ENCODE assay signal across 8 cellular contexts in the genomic region with DNA sequence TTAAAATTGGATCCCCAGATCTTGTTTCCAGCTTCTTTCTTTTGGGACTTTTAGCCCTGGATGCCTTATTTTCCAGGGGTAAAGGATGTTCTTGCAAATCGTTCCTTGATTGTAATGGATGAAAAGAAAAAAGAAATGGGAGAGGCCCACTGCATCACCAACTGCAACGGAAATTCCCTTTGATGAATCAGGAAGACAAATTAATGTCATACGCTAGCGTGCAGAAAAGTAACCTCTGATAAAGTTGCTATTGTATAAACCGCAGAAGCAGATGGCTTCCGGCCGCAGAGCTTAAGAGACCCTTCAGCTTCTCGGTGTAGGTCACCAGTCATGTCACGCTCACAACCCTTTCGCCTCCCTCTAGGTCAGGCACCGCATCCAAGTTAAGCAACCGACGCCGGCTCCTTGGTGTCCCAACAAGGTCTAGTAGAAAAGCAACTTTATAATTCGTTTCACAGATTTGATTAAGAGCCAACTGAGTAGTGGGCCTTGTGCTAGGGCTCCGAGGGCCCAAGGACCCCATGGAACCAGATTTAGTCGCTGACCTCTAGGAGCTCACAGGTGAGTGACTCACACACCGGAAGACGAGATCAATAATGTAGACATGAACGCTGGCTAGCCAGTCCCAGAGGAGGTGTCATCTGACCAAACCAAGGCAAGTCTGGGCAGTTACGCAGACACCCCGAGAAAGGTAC. TPM values are rescaled to one million over a fixed set of nuclear protein-coding genes. Genes with fewer than 3 reads are reported as not detected.
DNase-seq lines count a peak whose midpoint lies in the region; ATAC-seq, FAIRE-seq and TF ChIP-seq lines count a peak whose summit lies in the region.

No MANE protein-coding gene starts in this region.

- peak overlapping the region; percentile 99 for H3K27ac Mint-ChIP-seq in activated naive CD4-positive, alpha-beta T cell treated with anti-CD3 and anti-CD28 coated beads for 36 hours

- H3K9me3 Mint-ChIP-seq in activated naive CD4-positive, alpha-beta T cell treated with anti-CD3 and anti-CD28 coated beads for 36 hours, result no peaks in the 10 kb centered on the region

- H3K4me3 ChIP-seq in BJ (ENCODE audit: low read depth, low read length) (peak overlapping the region; percentile 95), retinal pigment epithelial cell (ENCODE audit: low read length) (peak overlapping the region; percentile 99)

- no peaks in the 10 kb centered on the region for H3K27me3 ChIP-seq in BJ (ENCODE audit: control insufficient read depth, insufficient read depth, low read length)

- H3K36me3 ChIP-seq in BJ (ENCODE audit: control insufficient read depth, insufficient read depth, low read length), result no peaks in the 10 kb centered on the region

- intact Hi-C loops in activated naive CD4-positive, alpha-beta T cell treated with anti-CD3 and anti-CD28 coated beads for 36 hours (cut with micrococcal nuclease), result loop anchor here (1.0 to 10.0 kb wide), 26 partner anchors 44 to 1253 kb away; a partner anchor contains a TSS
- intact Hi-C loops in Right ventricle myocardium superior (cut with DNase I), result loop anchor here (10.0 kb wide), 1 partner anchor 97 kb away; no protein-coding TSS in a partner anchor

- ATAC-seq in HG03432 (IDR thresholded peaks at IDR 0.05; ENCODE audit: unreplicated experiment), result peak; percentile 56
- ATAC-seq in Right ventricle myocardium superior (ENCODE audit: poor library complexity), result no peak

- H3K27me3 Mint-ChIP-seq in activated naive CD4-positive, alpha-beta T cell treated with anti-CD3 and anti-CD28 coated beads for 36 hours (ENCODE audit: low read depth), result no peaks in the 10 kb centered on the region

- H3K4me3 Mint-ChIP-seq in activated naive CD4-positive, alpha-beta T cell treated with anti-CD3 and anti-CD28 coated beads for 36 hours, result peak overlapping the region; percentile 100

- CTCF ChIA-PET in BJ (lab: Yijun Ruan, JAX), result interaction anchor here (0.6 to 4.4 kb wide), 14 partner anchors 10 to 894 kb away, joined by 3 to 45 read pairs (median 6); no protein-coding TSS in a partner anchor
- CTCF ChIA-PET in activated naive CD4-positive, alpha-beta T cell treated with anti-CD3 and anti-CD28 coated beads for 36 hours (lab: Charles Lee), result interaction anchor here (0.6 to 3.3 kb wide), 9 partner anchors 10 to 818 kb away, joined by 3 to 48 read pairs (median 7); no protein-coding TSS in a partner anchor

- TF ChIP-seq CTCF in BJ (IDR thresholded peaks at IDR 0.05; ENCODE audit: insufficient read depth, low read depth, low read length) (no peak), retinal pigment epithelial cell (conservative IDR thresholded peaks at IDR 0.05; ENCODE audit: low read depth, low read length) (no peak)

- DNase-seq in BJ (ENCODE audit: low read depth), result peak; percentile 74
- DNase-seq in SIG-M5 (lab: John Stamatoyannopoulos, UW), result peak; percentile 22
- DNase-seq in activated naive CD4-positive, alpha-beta T cell treated with anti-CD3 and anti-CD28 coated beads for 36 hours, result peak; percentile 87
- peak; percentile 70 for DNase-seq in Right ventricle myocardium superior
- no peak for DNase-seq in retinal pigment epithelial cell (ENCODE audit: low read depth)
- DNase-seq in GM19239 (ENCODE audit: insufficient read length, low spot score), result no peak

- TF ChIP-seq POLR2A in GM19099 (IDR thresholded peaks at IDR 0.05; ENCODE audit: extremely low read depth, insufficient read length, low read depth), result peak; percentile 85

- FAIRE-seq in GM19239 (lab: Jason Lieb, UNC), result no peak

- peaks cover 21% of the 10 kb centered on the region for H3K36me3 Mint-ChIP-seq in activated naive CD4-positive, alpha-beta T cell treated with anti-CD3 and anti-CD28 coated beads for 36 hours (ENCODE audit: low read depth)

- POLR2A ChIA-PET in BJ (lab: Charles Lee), result interaction anchor here (1.0 kb wide), 1 partner anchor 51 kb away, joined by 3 read pairs; no protein-coding TSS in a partner anchor

- H3K4me1 Mint-ChIP-seq in activated naive CD4-positive, alpha-beta T cell treated with anti-CD3 and anti-CD28 coated beads for 36 hours (ENCODE audit: low read depth), result peaks cover 48% of the 10 kb centered on the region

RNA-seq across cellular contexts. Expression of a gene that starts 1.3 kb away (rescaled TPM):
- polyA plus RNA-seq in BJ (2011; rRNA removed), result 18.3 and 33.5 TPM in 2 replicates
- 19.1 and 22.0 TPM in 2 replicates for polyA minus RNA-seq in BJ (2011; rRNA and poly(A)+ RNA removed)
- 10 to 100 TPM; 30.5 to 32.6 TPM for total RNA-seq in activated naive CD4-positive, alpha-beta T cell treated with anti-CD3 and anti-CD28 coated beads for 36 hours
- 57.3 TPM for total RNA-seq in Right ventricle myocardium superior

RNA-seq across cellular contexts. Expression of a gene that starts 1.9 kb away (rescaled TPM):
- 29.2 TPM in 2 replicates for polyA plus RNA-seq in BJ (2011; rRNA removed)
- polyA minus RNA-seq in BJ (2011; rRNA and poly(A)+ RNA removed), result 17.4 and 21.2 TPM in 2 replicates
- total RNA-seq in activated naive CD4-positive, alpha-beta T cell treated with anti-CD3 and anti-CD28 coated beads for 36 hours, result 10 to 100 TPM; 84.9 to 85.1 TPM
- 3.1 TPM for total RNA-seq in Right ventricle myocardium superior

RNA-seq across cellular contexts. Expression of a gene that starts 44.9 kb away (rescaled TPM):
- polyA plus RNA-seq in BJ (2011; rRNA removed), result 0.15 and 0.63 TPM in 2 replicates
- polyA minus RNA-seq in BJ (2011; rRNA and poly(A)+ RNA removed), result 1.5 and 2.6 TPM in 2 replicates
- total RNA-seq in activated naive CD4-positive, alpha-beta T cell treated with anti-CD3 and anti-CD28 coated beads for 36 hours, result 1 to 10 TPM in 1 of 2 experiments, under 1 TPM in 1; 0.77 to 1.1 TPM
- total RNA-seq in Right ventricle myocardium superior, result 0.73 TPM

Comparison
In these comparisons a context has a peak if more than half of its experiments do, and no peak if none do; other contexts are left out.
1. DNase-seq: peak in BJ (single experiment), SIG-M5 (single experiment), activated naive CD4-positive, alpha-beta T cell treated with anti-CD3 and anti-CD28 coated beads for 36 hours (single experiment) and Right ventricle myocardium superior (single experiment); none in retinal pigment epithelial cell (single experiment) and GM19239 (single experiment).
2. RNA of a gene that starts 1.9 kb away (total RNA-seq): 84.9 to 85.1 TPM in activated naive CD4-positive, alpha-beta T cell treated with anti-CD3 and anti-CD28 coated beads for 36 hours; 3.1 TPM in Right ventricle myocardium superior (single experiment); every median in the first group is over 10 times any median in the second.